In genomic region chr14:34722723-34723545, GRCh38 we compare ENCODE assay signal across 8 cellular contexts. TPM values are rescaled to one million over a fixed set of nuclear protein-coding genes. Genes with fewer than 3 reads are reported as not detected.
DNase-seq lines count a peak whose midpoint lies in the region; ATAC-seq, FAIRE-seq and TF ChIP-seq lines count a peak whose summit lies in the region.

No MANE protein-coding gene starts in this region.

- no peaks in the 10 kb centered on the region for H3K27me3 Mint-ChIP-seq in endodermal cell (ENCODE audit: insufficient read depth)
- H3K27me3 Mint-ChIP-seq in memory B cell = peaks cover 2% of the 10 kb centered on the region

- no peak for TF ChIP-seq POLR2A in GM12891 (IDR thresholded peaks at IDR 0.05; ENCODE audit: low read depth, low read length)

- 20 to 37% methylated on average over 5 to 10 of the region's 10 CpGs for WGBS in endodermal cell (ENCODE audit: insufficient coverage in 1 of 2, insufficient read length in 1 of 2), 2 experiments

- H3K27ac ChIP-seq in endodermal cell (ENCODE audit: low read depth, low read length) = no peak overlapping the region

- H3K36me3 ChIP-seq in endodermal cell (ENCODE audit: control insufficient read depth, insufficient read depth, low read length) = no peaks in the 10 kb centered on the region

- POLR2A ChIA-PET in AG04449 (lab: Yijun Ruan, JAX) = interaction anchor here (1.0 kb wide), 1 partner anchor 9 kb away, joined by 4 read pairs; the partner anchor contains the start of gene CFL2

- H3K4me1 ChIP-seq in endodermal cell (ENCODE audit: control insufficient read depth, insufficient read depth, low read length) = no peaks in the 10 kb centered on the region

- no peaks in the 10 kb centered on the region for H3K27me3 ChIP-seq in endodermal cell (ENCODE audit: control insufficient read depth, insufficient read depth, low read length, poor library complexity, severe bottlenecking)

- H3K4me1 Mint-ChIP-seq in endodermal cell (peaks cover 5% of the 10 kb centered on the region), memory B cell (peaks cover 2% of the 10 kb centered on the region)

- H3K9ac ChIP-seq in endodermal cell (ENCODE audit: extremely low read depth, low read length, poor library complexity, severe bottlenecking) = no peak overlapping the region

- CTCF ChIA-PET in AG04449 (lab: Yijun Ruan, JAX) = interaction anchor here (0.7 to 5.5 kb wide), 35 partner anchors 10 to 697 kb away, joined by 3 to 111 read pairs (median 4); partner anchors contain the start of genes CFL2 and SRP54

- H3K4me3 Mint-ChIP-seq in endodermal cell (no peak overlapping the region), memory B cell (no peak overlapping the region)

- ATAC-seq in memory B cell (ENCODE audit: low read depth) (no peak), HG03565 (IDR thresholded peaks at IDR 0.05; ENCODE audit: unreplicated experiment) (no peak)
- ATAC-seq in stimulated activated naive CD8-positive, alpha-beta T cell treated with anti-CD3 and anti-CD28 coated beads, Interleukin-15, Interleukin-2, amounts not matched to agents 100 U/mL and 50 U/mL, for 24 hours = no peak

- H3K9me3 ChIP-seq in endodermal cell (ENCODE audit: control insufficient read depth, low read length) = no peaks in the 10 kb centered on the region

- H3K9me3 Mint-ChIP-seq in endodermal cell (no peaks in the 10 kb centered on the region), memory B cell (no peaks in the 10 kb centered on the region)

- peak; percentile 67 for TF ChIP-seq CTCF in AG04449 (IDR thresholded peaks at IDR 0.05; ENCODE audit: insufficient read depth, low read length, missing control alignments)
- TF ChIP-seq CTCF in endodermal cell (conservative IDR thresholded peaks at IDR 0.05) = peak; percentile 86

- FAIRE-seq in GM12891 (lab: Jason Lieb, UNC) = peak; percentile 40

- no peak overlapping the region for H3K4me3 ChIP-seq in AG04449 (ENCODE audit: low read depth, low read length)
- H3K4me3 ChIP-seq in endodermal cell (ENCODE audit: low read length) = no peak overlapping the region

- H3K27ac Mint-ChIP-seq in endodermal cell (peak overlapping the region; percentile 46), memory B cell (no peak overlapping the region)

- H3K36me3 Mint-ChIP-seq in endodermal cell (ENCODE audit: low read depth) (no peaks in the 10 kb centered on the region), memory B cell (no peaks in the 10 kb centered on the region)

- DNase-seq in AG04449 (ENCODE audit: low read depth, low spot score) = no peak
- DNase-seq in GM12891 (ENCODE audit: insufficient read length, low spot score) = peak; percentile 34
- peak; percentile 78 for DNase-seq in NCI-H2107 treated with DMSO at 0.1 percent for 48 hours (lab: John Stamatoyannopoulos, UW; ENCODE audit: unreplicated experiment)
- DNase-seq in activated CD4-positive, alpha-beta T cell treated with anti-CD3 and anti-CD28 coated beads for 4 hours = peak; percentile 18 to 46
- DNase-seq in endodermal cell = peak; percentile 75
- DNase-seq in memory B cell (ENCODE audit: low spot score in 2 of 2) = peak; percentile 20 to 29
- peak; percentile 27 for DNase-seq in stimulated activated naive CD8-positive, alpha-beta T cell treated with anti-CD3 and anti-CD28 coated beads, Interleukin-15, Interleukin-2, amounts not matched to agents 100 U/mL and 50 U/mL, for 24 hours

TF ChIP-seq in GM12891, 5 proteins besides CTCF, POLR2A, EP300 and RAD21:
- no peak for TF ChIP-seq TAF1 (IDR thresholded peaks at IDR 0.05; ENCODE audit: low read depth, low read length)
- TF ChIP-seq PAX5 (IDR thresholded peaks at IDR 0.05; ENCODE audit: insufficient read depth, low read length, severe bottlenecking) = no peak
- no peak for TF ChIP-seq POLR2AphosphoS5 (IDR thresholded peaks at IDR 0.05; ENCODE audit: low read depth, low read length)
- no peak for TF ChIP-seq POU2F2 (IDR thresholded peaks at IDR 0.05; ENCODE audit: low read depth, low read length)
TF ChIP-seq in GM12891: peak in this region for 0.

RNA-seq across cellular contexts. Expression of gene CFL2, which starts 8.5 kb away (rescaled TPM):
- 5.3 TPM for polyA plus RNA-seq in GM12891 (2012; ENCODE audit: low read depth, missing spikeins)
- total RNA-seq in endodermal cell = 10 to 100 TPM; 13.7 to 16.5 TPM
- 53.8 TPM for polyA plus RNA-seq in endodermal cell (2013, experiment 1 of 2)
- 44.6 TPM for polyA plus RNA-seq in endodermal cell (2013, experiment 2 of 2)
